In genomic region chr1:175192630-175193338, GRCh38 we compare ENCODE assay signal across 1 cellular context.
TF ChIP-seq lines count a peak whose summit lies in the region.

TSS of gene KIAA0040 (minus strand) at chr1:175192776. CDS start at chr1:175161013, 31,763 bp downstream.

TF ChIP-seq in K562, 482 proteins besides CTCF, POLR2A, EP300 and RAD21 (continued from another document and continues in another):
- TF ChIP-seq, protein P1, sequence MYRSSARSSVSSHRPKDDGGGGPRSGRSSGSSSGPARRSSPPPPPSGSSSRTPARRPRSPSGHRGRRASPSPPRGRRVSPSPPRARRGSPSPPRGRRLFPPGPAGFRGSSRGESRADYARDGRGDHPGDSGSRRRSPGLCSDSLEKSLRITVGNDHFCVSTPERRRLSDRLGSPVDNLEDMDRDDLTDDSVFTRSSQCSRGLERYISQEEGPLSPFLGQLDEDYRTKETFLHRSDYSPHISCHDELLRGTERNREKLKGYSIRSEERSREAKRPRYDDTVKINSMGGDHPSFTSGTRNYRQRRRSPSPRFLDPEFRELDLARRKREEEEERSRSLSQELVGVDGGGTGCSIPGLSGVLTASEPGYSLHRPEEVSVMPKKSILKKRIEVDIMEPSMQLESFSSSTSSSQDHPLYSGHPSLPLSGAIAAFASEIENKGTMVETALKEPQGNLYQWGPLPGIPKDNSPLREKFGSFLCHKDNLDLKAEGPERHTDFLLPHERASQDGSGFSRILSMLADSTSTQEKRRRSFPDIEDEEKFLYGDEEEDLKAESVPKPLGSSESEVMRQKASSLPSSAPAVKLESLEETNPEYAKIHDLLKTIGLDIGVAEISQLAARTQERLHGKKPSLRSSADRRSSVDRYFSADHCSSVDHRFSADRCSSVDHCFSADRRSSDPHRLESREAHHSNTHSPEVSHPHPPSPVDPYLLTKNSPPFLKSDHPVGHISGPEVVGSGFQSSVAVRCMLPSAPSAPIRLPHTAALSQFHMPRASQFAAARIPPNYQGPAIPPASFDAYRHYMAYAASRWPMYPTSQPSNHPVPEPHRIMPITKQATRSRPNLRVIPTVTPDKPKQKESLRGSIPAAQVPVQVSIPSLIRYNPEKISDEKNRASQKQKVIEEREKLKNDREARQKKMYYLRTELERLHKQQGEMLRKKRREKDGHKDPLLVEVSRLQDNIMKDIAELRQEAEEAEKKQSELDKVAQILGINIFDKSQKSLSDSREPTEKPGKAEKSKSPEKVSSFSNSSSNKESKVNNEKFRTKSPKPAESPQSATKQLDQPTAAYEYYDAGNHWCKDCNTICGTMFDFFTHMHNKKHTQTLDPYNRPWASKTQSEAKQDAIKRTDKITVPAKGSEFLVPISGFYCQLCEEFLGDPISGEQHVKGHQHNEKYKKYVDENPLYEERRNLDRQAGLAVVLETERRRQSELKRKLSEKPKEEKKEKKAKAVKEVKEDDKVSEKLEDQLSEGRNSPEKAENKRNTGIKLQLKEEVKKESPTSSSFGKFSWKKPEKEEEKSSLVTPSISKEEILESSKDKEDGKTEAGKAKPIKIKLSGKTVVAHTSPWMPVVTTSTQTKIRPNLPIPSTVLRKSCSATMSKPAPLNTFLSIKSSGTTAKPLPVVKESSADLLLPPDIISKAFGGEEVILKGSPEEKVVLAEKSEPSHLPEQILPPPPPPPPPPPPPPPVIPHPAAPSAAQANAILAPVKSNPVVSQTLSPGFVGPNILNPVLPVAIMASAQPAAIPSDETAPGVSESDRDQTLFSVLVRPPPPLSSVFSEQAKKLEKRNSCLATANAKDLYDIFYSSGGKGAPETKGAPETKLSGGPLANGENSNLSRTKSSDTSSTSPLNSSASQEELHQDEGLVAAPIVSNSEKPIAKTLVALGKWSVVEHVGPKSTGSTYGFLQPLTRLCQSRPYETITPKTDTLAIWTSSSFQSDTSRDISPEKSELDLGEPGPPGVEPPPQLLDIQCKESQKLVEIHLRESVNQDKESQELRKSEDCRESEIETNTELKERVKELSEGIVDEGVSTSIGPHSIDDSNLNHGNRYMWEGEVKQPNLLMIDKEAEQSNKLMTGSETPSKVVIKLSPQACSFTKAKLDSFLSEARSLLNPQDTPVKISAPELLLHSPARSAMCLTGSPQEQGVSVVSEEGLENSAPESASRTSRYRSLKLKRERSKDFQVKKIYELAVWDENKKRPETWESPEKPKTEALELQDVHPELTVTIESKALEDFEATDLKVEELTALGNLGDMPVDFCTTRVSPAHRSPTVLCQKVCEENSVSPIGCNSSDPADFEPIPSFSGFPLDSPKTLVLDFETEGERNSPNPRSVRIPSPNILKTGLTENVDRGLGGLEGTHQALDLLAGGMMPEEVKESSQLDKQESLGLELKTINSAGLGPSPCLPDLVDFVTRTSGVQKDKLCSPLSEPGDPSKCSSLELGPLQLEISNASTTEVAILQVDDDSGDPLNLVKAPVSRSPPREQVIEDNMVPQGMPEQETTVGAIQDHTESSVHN (IDR thresholded peaks at IDR 0.05; ENCODE audit: borderline replicate concordance in 1 of 2, low read depth in 1 of 2) = no peak
- no peak for TF ChIP-seq ZBTB34 (CRISPR knock-in tag; IDR thresholded peaks at IDR 0.05)
- peak; percentile 65 for TF ChIP-seq HMGN3 (IDR thresholded peaks at IDR 0.05; ENCODE audit: borderline replicate concordance, extremely low read depth, insufficient read length, low read depth, low read length)
- TF ChIP-seq ELK1 (CRISPR knock-in tag; IDR thresholded peaks at IDR 0.05) = no peak
- TF ChIP-seq, protein P2, sequence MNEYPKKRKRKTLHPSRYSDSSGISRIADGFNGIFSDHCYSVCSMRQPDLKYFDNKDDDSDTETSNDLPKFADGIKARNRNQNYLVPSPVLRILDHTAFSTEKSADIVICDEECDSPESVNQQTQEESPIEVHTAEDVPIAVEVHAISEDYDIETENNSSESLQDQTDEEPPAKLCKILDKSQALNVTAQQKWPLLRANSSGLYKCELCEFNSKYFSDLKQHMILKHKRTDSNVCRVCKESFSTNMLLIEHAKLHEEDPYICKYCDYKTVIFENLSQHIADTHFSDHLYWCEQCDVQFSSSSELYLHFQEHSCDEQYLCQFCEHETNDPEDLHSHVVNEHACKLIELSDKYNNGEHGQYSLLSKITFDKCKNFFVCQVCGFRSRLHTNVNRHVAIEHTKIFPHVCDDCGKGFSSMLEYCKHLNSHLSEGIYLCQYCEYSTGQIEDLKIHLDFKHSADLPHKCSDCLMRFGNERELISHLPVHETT (CRISPR knock-in tag; conservative IDR thresholded peaks at IDR 0.05 in 1 of 2, IDR thresholded peaks at IDR 0.05 in 1 of 2) = no peak
- TF ChIP-seq USF2 (CRISPR knock-in tag; IDR thresholded peaks at IDR 0.05) = no peak
- no peak for TF ChIP-seq ZKSCAN8 (CRISPR knock-in tag; IDR thresholded peaks at IDR 0.05)
- TF ChIP-seq NFE2 (IDR thresholded peaks at IDR 0.05; ENCODE audit: low read depth) = no peak
- TF ChIP-seq ARID1B (IDR thresholded peaks at IDR 0.05) = peak; percentile 20; the same call in 1 of the 2 replicates
- TF ChIP-seq ZNF24 (IDR thresholded peaks at IDR 0.05) = no peak
- peak; percentile 27; the same call in 1 of the 2 replicates for TF ChIP-seq ZKSCAN1 (IDR thresholded peaks at IDR 0.05; ENCODE audit: low read depth, low read length)
- peak; percentile 86 for TF ChIP-seq PRDM10 (IDR thresholded peaks at IDR 0.05; ENCODE audit: partially characterized antibody)
- TF ChIP-seq ZBTB11 (CRISPR knock-in tag; IDR thresholded peaks at IDR 0.05) = no peak; a peak in 1 of 6 replicates
- TF ChIP-seq, protein P3, sequence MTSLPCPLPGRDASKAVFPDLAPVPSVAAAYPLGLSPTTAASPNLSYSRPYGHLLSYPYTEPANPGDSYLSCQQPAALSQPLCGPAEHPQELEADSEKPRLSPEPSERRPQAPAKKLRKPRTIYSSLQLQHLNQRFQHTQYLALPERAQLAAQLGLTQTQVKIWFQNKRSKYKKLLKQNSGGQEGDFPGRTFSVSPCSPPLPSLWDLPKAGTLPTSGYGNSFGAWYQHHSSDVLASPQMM (CRISPR knock-in tag; IDR thresholded peaks at IDR 0.05) = no peak
- TF ChIP-seq ZNF3 (CRISPR knock-in tag; IDR thresholded peaks at IDR 0.05) = no peak
- TF ChIP-seq BACH1 (tag; IDR thresholded peaks at IDR 0.05) = no peak
- TF ChIP-seq STAT6 (CRISPR knock-in tag; IDR thresholded peaks at IDR 0.05) = no peak
- no peak for TF ChIP-seq BRF1 (IDR thresholded peaks at IDR 0.05; ENCODE audit: borderline replicate concordance, extremely low read depth, insufficient read length)
- peak; percentile 75 for TF ChIP-seq PCBP1 (IDR thresholded peaks at IDR 0.05; ENCODE audit: low read depth, low read length, poor library complexity, severe bottlenecking)
- no peak for TF ChIP-seq ETV5 (CRISPR knock-in tag; IDR thresholded peaks at IDR 0.05; ENCODE audit: low read depth)
- TF ChIP-seq PHTF2 (CRISPR knock-in tag; IDR thresholded peaks at IDR 0.05) = no peak
- TF ChIP-seq, protein P4, sequence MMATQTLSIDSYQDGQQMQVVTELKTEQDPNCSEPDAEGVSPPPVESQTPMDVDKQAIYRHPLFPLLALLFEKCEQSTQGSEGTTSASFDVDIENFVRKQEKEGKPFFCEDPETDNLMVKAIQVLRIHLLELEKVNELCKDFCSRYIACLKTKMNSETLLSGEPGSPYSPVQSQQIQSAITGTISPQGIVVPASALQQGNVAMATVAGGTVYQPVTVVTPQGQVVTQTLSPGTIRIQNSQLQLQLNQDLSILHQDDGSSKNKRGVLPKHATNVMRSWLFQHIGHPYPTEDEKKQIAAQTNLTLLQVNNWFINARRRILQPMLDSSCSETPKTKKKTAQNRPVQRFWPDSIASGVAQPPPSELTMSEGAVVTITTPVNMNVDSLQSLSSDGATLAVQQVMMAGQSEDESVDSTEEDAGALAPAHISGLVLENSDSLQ (IDR thresholded peaks at IDR 0.05) = no peak
- TF ChIP-seq CEBPG (CRISPR knock-in tag; IDR thresholded peaks at IDR 0.05) = no peak
- no peak for TF ChIP-seq CEBPG (tag; conservative IDR thresholded peaks at IDR 0.05 in 1 of 2, IDR thresholded peaks at IDR 0.05 in 1 of 2)
